In the genomic region with DNA sequence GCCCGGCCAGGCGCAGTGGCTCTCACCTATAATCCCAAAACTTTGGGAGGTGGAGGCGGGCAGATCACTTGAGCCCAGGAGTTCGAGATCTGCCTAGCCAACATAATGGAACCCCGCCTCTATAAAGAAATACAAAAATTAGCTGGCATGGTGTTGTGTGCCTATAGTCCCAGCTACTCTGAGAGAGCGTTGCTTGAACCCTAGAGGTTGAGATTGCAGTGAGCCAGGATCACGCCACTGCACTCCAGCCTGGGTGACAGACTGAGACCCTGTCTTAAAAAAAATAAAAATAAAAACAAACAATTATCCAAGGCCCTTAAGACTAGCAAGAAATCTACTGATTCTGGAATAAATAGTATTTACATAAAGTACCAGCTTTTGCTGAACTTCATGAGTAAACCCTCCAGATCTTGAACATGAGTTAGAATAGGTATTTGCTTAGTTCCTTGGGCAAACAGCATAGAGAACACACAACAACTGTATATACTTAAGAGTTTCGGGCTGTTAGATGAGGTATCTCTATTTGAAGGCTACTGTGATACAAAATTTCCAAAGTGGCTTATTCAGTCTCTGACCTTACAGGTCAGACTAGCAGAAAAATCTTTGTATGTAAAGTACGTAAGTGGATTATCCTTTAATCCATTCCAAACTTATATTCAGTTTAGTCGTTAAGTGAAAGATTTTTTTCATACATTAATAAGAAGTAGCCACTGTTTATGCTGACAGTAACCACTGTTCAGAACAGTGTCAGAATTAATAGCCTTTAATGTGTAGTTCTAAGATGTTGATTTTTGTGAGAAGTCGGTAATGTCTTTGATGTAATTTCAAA, we compare ENCODE assay signal across 19 cellular contexts.
DNase-seq lines count a peak whose midpoint lies in the region; ATAC-seq, FAIRE-seq and TF ChIP-seq lines count a peak whose summit lies in the region.
"Had no signal": no experiment of that assay in that cellular context is flagged by ENCODE, and none has a peak within 500 bp of the region (broad histone marks: within the 10 kb centered on the region; RNA-seq: fewer than 3 reads in every experiment).

No MANE protein-coding gene starts in this region.

- 81 to 86% methylated on average over 11 of the region's 11 CpGs for WGBS in pancreas, 2 donors

- intact Hi-C loops in A673 (cut with micrococcal nuclease; ENCODE audit: unreplicated experiment), result no loop called here
- intact Hi-C loops in colonic mucosa (cut with DNase I), result no loop called here
- intact Hi-C loops in pancreas (cut with DNase I), result no loop called here

- ATAC-seq in pancreas, result peak in 3 of 4 donors; percentile 49 to 77 (median 55)
- no peak for ATAC-seq in GM19328 (IDR thresholded peaks at IDR 0.05; ENCODE audit: unreplicated experiment)
- no peak for ATAC-seq in GM21360 (IDR thresholded peaks at IDR 0.05; ENCODE audit: unreplicated experiment)

- POLR2A ChIA-PET in A673 (lab: Charles Lee; ENCODE audit: low non-redundant PET), result no interaction called here

- H3K27ac ChIP-seq in A673 (ENCODE audit: low read depth, low read length, poor library complexity, severe bottlenecking), result peak overlapping the region; percentile 25
- peak overlapping the region; percentile 9 for H3K27ac ChIP-seq in colonic mucosa
- H3K27ac ChIP-seq in pancreas, result no peak overlapping the region
- H3K27ac ChIP-seq: BLaER1 treated with 17β-estradiol and CSF1 and Interleukin-3, amounts not matched to agents 10 nM and 100 nM; SJCRH30 had no signal

- BruUV-seq in A673 (replicated peaks; lab: Mats Ljungman, UMichigan), result no TSS peak

- no peak for DNase-seq in A673 (ENCODE audit: low spot score)
- DNase-seq in GM19239 (ENCODE audit: insufficient read length, low spot score), result no peak
- DNase-seq in colonic mucosa, result no peak
- no peak for DNase-seq in pancreas
- no peak for DNase-seq in activated T-cell treated with anti-CD3 and anti-CD28 coated beads for 4 hours
- no peak for DNase-seq in NK-92 (lab: John Stamatoyannopoulos, UW; ENCODE audit: unreplicated experiment)
- DNase-seq: CD4-positive, alpha-beta memory T cell; DMS153; GDM1; MV-4-11; NCI-H2081 treated with DMSO at 0.1 percent for 48 hours; NCI-H2171 treated with DMSO at 0.1 percent for 48 hours; SJCRH30 had no signal

- no peak overlapping the region for H3K9ac ChIP-seq in colonic mucosa (ENCODE audit: low read depth in 2 of 2, low read length in 2 of 2)
- H3K9ac ChIP-seq: BLaER1 treated with 17β-estradiol and CSF1 and Interleukin-3, amounts not matched to agents 10 nM and 100 nM had no signal

- H3K27me3 ChIP-seq in A673 (replicated peaks; ENCODE audit: insufficient read depth, low read depth, low read length, poor library complexity) (no peaks in the 10 kb centered on the region), colonic mucosa (no peaks in the 10 kb centered on the region), pancreas (no peaks in the 10 kb centered on the region)
- H3K27me3 ChIP-seq: BLaER1 treated with 17β-estradiol and CSF1 and Interleukin-3, amounts not matched to agents 10 nM and 100 nM; SJCRH30 had no signal

- H3K4me3 ChIP-seq in A673 (ENCODE audit: low read depth, low read length, poor library complexity, severe bottlenecking) (no peak overlapping the region), colonic mucosa (no peak overlapping the region), pancreas (no peak overlapping the region)
- H3K4me3 ChIP-seq: BLaER1 treated with 17β-estradiol and CSF1 and Interleukin-3, amounts not matched to agents 10 nM and 100 nM; SJCRH30 had no signal

- no peak for TF ChIP-seq CTCF in A673 (conservative IDR thresholded peaks at IDR 0.05; ENCODE audit: low read depth, low read length)
- no peak for TF ChIP-seq CTCF in colonic mucosa (IDR thresholded peaks at IDR 0.05)
- TF ChIP-seq CTCF in pancreas (IDR thresholded peaks at IDR 0.05), result no peak

- H3K36me3 ChIP-seq in A673 (ENCODE audit: insufficient read depth, low read length, poor library complexity, severe bottlenecking), result no peaks in the 10 kb centered on the region
- H3K36me3 ChIP-seq in colonic mucosa, result no peaks in the 10 kb centered on the region
- no peaks in the 10 kb centered on the region for H3K36me3 ChIP-seq in pancreas

- peaks cover 55% of the 10 kb centered on the region for H3K4me1 ChIP-seq in A673 (ENCODE audit: insufficient read depth, low read length, poor library complexity, severe bottlenecking)
- no peaks in the 10 kb centered on the region for H3K4me1 ChIP-seq in colonic mucosa
- peaks cover 0 to 6% (median 0%) of the 10 kb centered on the region in 3 donors for H3K4me1 ChIP-seq in pancreas
- H3K4me1 ChIP-seq: SJCRH30 had no signal

- H3K9me3 ChIP-seq in A673 (ENCODE audit: low read depth, low read length, poor library complexity, severe bottlenecking), result no peaks in the 10 kb centered on the region
- H3K9me3 ChIP-seq in colonic mucosa, result no peaks in the 10 kb centered on the region
- no peaks in the 10 kb centered on the region for H3K9me3 ChIP-seq in pancreas
- H3K9me3 ChIP-seq: BLaER1 treated with 17β-estradiol and CSF1 and Interleukin-3, amounts not matched to agents 10 nM and 100 nM; SJCRH30 had no signal

- peak; percentile 4 for FAIRE-seq in GM19239 (lab: Jason Lieb, UNC)
- FAIRE-seq in pancreas (lab: Jason Lieb, UNC), result no peak
- FAIRE-seq: GM18507, H54, RCC 7860 had no signal

- CTCF ChIA-PET in A673 (lab: Charles Lee), result no interaction called here

Comparison
In these comparisons a context has a peak if more than half of its experiments do, and no peak if none do; other contexts are left out.
1. H3K27ac ChIP-seq: peak in A673 (single experiment) and colonic mucosa (single experiment); none in pancreas (0 of 4).
2. ATAC-seq: peak in pancreas (3 of 4); none in GM19328 (single experiment) and GM21360 (single experiment).